Comparison of ENCODE assay signal across 9 cellular contexts in genomic region chr11:34468209-34468841, GRCh38. TPM values are rescaled to one million over a fixed set of nuclear protein-coding genes. Genes with fewer than 3 reads are reported as not detected.
DNase-seq lines count a peak whose midpoint lies in the region; ATAC-seq and TF ChIP-seq lines count a peak whose summit lies in the region.
"Had no signal": no experiment of that assay in that cellular context is flagged by ENCODE, and none has a peak within 500 bp of the region (broad histone marks: within the 10 kb centered on the region; RNA-seq: fewer than 3 reads in every experiment).

No MANE protein-coding gene starts in this region.

- intact Hi-C loops in esophagus squamous epithelium (cut with DNase I), result no loop called here

- peaks cover 52% of the 10 kb centered on the region for H3K36me3 ChIP-seq in WERI-Rb-1
- H3K36me3 ChIP-seq in esophagus squamous epithelium, result peaks cover 3 to 97% (median 39%) of the 10 kb centered on the region in 3 donors

- H3K27ac ChIP-seq in HL-60 (replicated peaks) (no peak overlapping the region), WERI-Rb-1 (no peak overlapping the region), esophagus squamous epithelium (no peak overlapping the region)
- H3K27ac ChIP-seq: SK-N-MC had no signal

- WGBS in esophagus squamous epithelium, 2 donors, result 79 to 83% methylated on average over 8 of the region's 8 CpGs

- no peaks in the 10 kb centered on the region for H3K4me1 ChIP-seq in esophagus squamous epithelium

- H3K4me3 ChIP-seq in HL-60 (replicated peaks; ENCODE audit: insufficient read depth, low read length) (no peak overlapping the region), WERI-Rb-1 (ENCODE audit: low read depth, low read length) (no peak overlapping the region), esophagus squamous epithelium (no peak overlapping the region)
- H3K4me3 ChIP-seq: SK-N-MC had no signal

- H3K27me3 ChIP-seq in HL-60 (ENCODE audit: insufficient read depth, poor library complexity, severe bottlenecking) (no peaks in the 10 kb centered on the region), WERI-Rb-1 (ENCODE audit: insufficient read depth, low read depth, severe bottlenecking) (no peaks in the 10 kb centered on the region), esophagus squamous epithelium (no peaks in the 10 kb centered on the region)

- DNase-seq in DMS114 treated with DMSO at 0.1 percent for 48 hours (lab: John Stamatoyannopoulos, UW; ENCODE audit: unreplicated experiment), result peak; percentile 16
- peak; percentile 69 to 77 for DNase-seq in HL-60 (ENCODE audit: low read depth in 1 of 2, low spot score in 1 of 2)
- DNase-seq in WERI-Rb-1, result peak; percentile 37
- no peak for DNase-seq in esophagus squamous epithelium (lab: John Stamatoyannopoulos, UW)
- peak; percentile 10 to 36 for DNase-seq in stimulated activated CD4-positive, alpha-beta T cell treated with anti-CD3 and anti-CD28 coated beads, Interleukin-15, amount 100 ng/mL, for 48 hours (ENCODE audit: low read depth in 2 of 2)
- no peak for DNase-seq in ecto neural progenitor cell (ENCODE audit: low spot score)

- peaks cover 16% of the 10 kb centered on the region for H3K9me3 ChIP-seq in WERI-Rb-1 (ENCODE audit: severe bottlenecking)
- H3K9me3 ChIP-seq in esophagus squamous epithelium, result peaks cover 0 to 9% (median 5%) of the 10 kb centered on the region in 3 donors

- TF ChIP-seq CTCF in HL-60 (IDR thresholded peaks at IDR 0.05; ENCODE audit: insufficient read depth, low read length), result peak; percentile 89
- peak; percentile 79 for TF ChIP-seq CTCF in WERI-Rb-1 (IDR thresholded peaks at IDR 0.05; ENCODE audit: low read depth, low read length)
- peak in 5 of 6 experiments; percentile 53 to 78 (median 60) for TF ChIP-seq CTCF in esophagus squamous epithelium (IDR thresholded peaks at IDR 0.05)

- no peak for TF ChIP-seq POLR2A in esophagus squamous epithelium (IDR thresholded peaks at IDR 0.05)

- ATAC-seq in HG02642 (IDR thresholded peaks at IDR 0.05; ENCODE audit: poor library complexity, unreplicated experiment) (no peak), HG02798 (IDR thresholded peaks at IDR 0.05; ENCODE audit: poor library complexity, unreplicated experiment) (no peak)

RNA-seq across cellular contexts. Expression of gene CAT, which starts 29.6 kb away (rescaled TPM):
- total RNA-seq in esophagus squamous epithelium, result 10 to 100 TPM; 21.9 to 99.0 (median 39.9) TPM

RNA-seq across cellular contexts. Expression of gene ELF5, which starts 45.3 kb away (rescaled TPM):
- 1 to 10 TPM in 1 of 4 donors, under 1 TPM in 3; 0.11 to 1.8 (median 0.32) TPM for total RNA-seq in esophagus squamous epithelium

Comparison
In these comparisons a context has a peak if more than half of its experiments do, and no peak if none do; other contexts are left out.
1. DNase-seq: peak in DMS114 treated with DMSO at 0.1 percent for 48 hours (single experiment), HL-60 (2 of 2), WERI-Rb-1 (single experiment) and stimulated activated CD4-positive, alpha-beta T cell treated with anti-CD3 and anti-CD28 coated beads, Interleukin-15, amount 100 ng/mL, for 48 hours (2 of 2); none in esophagus squamous epithelium (single experiment) and ecto neural progenitor cell (single experiment).
2. Peak in every context shown above with its lines, with median percentiles within 50 percentile points of each other: CTCF ChIP-seq.